Comparison of ENCODE assay signal across 8 cellular contexts in the genomic region with DNA sequence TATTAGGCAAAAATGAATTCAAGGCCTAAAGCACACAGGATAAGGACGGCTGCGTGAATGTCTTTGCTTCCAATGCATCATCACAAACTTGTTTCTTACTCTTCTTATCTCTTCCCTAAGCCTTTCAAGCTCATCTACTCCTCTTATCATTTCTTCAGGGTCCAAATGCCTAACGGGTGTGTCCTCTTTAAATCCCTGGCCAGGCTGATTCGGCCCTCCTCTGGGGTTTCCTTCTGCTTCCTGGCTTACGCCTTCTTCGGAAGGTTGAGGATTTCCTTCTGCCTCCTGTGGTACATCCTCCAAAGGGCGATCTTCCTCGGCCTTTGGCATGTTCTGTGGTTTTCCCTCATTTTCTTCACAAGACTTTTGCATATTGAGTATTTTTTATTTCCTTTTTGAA. TPM values are rescaled to one million over a fixed set of nuclear protein-coding genes. Genes with fewer than 3 reads are reported as not detected.
DNase-seq lines count a peak whose midpoint lies in the region; ATAC-seq and TF ChIP-seq lines count a peak whose summit lies in the region.

No MANE protein-coding gene starts in this region.

- 0 out of 2 replicates have a peak, but pooled peaks cover 3% of the 10 kb centered on the region for H3K79me2 ChIP-seq in PC-9 (ENCODE audit: low read depth)

- no peaks in the 10 kb centered on the region for H3K9me3 Mint-ChIP-seq in endothelial cell (ENCODE audit: unreplicated experiment)
- H3K9me3 Mint-ChIP-seq in nephron progenitor cell, result peaks cover 10% of the 10 kb centered on the region

- ATAC-seq in GM18505 (IDR thresholded peaks at IDR 0.05; ENCODE audit: unreplicated experiment), result no peak

- DNase-seq in PC-9 (no peak), endothelial cell (ENCODE audit: low spot score) (peak; percentile 6), nephron progenitor cell (no peak), HCEC 1CT (no peak), lower leg skin (ENCODE audit: low spot score in 2 of 2) (no peak), HK-2 (ENCODE audit: unreplicated experiment) (no peak)

- CTCF ChIA-PET in PC-9 (lab: Charles Lee), result no interaction called here

- H3K9ac ChIP-seq in BLaER1, result peak overlapping the region; percentile 77; the same call in 1 of the 2 replicates

- H3K36me3 Mint-ChIP-seq in endothelial cell (ENCODE audit: low read depth, unreplicated experiment) (peaks cover 5% of the 10 kb centered on the region), nephron progenitor cell (ENCODE audit: low read depth) (peaks cover 18% of the 10 kb centered on the region)

- intact Hi-C loops in PC-9 (cut with micrococcal nuclease; ENCODE audit: unreplicated experiment), result loop anchor here (2.0 kb wide), 1 partner anchor 57 kb away; the partner anchor contains the start of gene BEX2
- intact Hi-C loops in lower leg skin (cut with DNase I; ENCODE audit: low total_unique reads), result no loop called here

- H3K4me3 ChIP-seq in BLaER1, result peak overlapping the region; percentile 74
- H3K4me3 ChIP-seq in PC-9, result no peak overlapping the region
- H3K4me3 ChIP-seq in lower leg skin (ENCODE audit: low read depth, poor library complexity, severe bottlenecking), result no peak overlapping the region

- no peaks in the 10 kb centered on the region for H3K36me3 ChIP-seq in BLaER1
- H3K36me3 ChIP-seq in PC-9 (ENCODE audit: low read depth), result no peaks in the 10 kb centered on the region

- peak overlapping the region; percentile 60; the same call in 1 of the 2 replicates for H3K27ac ChIP-seq in BLaER1
- no peak overlapping the region for H3K27ac ChIP-seq in PC-9

- peak overlapping the region; percentile 98 for H3K4me3 Mint-ChIP-seq in endothelial cell (ENCODE audit: unreplicated experiment)
- peak overlapping the region; percentile 90 for H3K4me3 Mint-ChIP-seq in nephron progenitor cell

- peaks cover 11% of the 10 kb centered on the region; the same call in 1 of the 2 replicates for H4K20me1 ChIP-seq in BLaER1
- no peaks in the 10 kb centered on the region for H4K20me1 ChIP-seq in PC-9 (ENCODE audit: insufficient read depth)

- no peak for TF ChIP-seq POLR2A in GM18505 (IDR thresholded peaks at IDR 0.05; ENCODE audit: borderline replicate concordance, extremely low read depth, insufficient read depth, insufficient read length)
- no peak for TF ChIP-seq POLR2A in lower leg skin (IDR thresholded peaks at IDR 0.05)

- H3F3A ChIP-seq in PC-9 (ENCODE audit: insufficient read depth, low read depth), result no peaks in the 10 kb centered on the region

- H3K4me1 ChIP-seq in BLaER1 (peaks cover 7% of the 10 kb centered on the region), PC-9 (replicated peaks; ENCODE audit: insufficient read depth) (no peaks in the 10 kb centered on the region)

- BruUV-seq in PC-9 (replicated peaks; lab: Mats Ljungman, UMichigan), result TSS peak; percentile 65

- WGBS in lower leg skin, 2 donors, result 20 to 50% methylated on average over 8 of the region's 8 CpGs

- peak overlapping the region; percentile 74 for H3K4me2 ChIP-seq in BLaER1
- H3K4me2 ChIP-seq in PC-9, result peak overlapping the region; percentile 93; the same call in 1 of the 2 replicates

- TF ChIP-seq CTCF in PC-9 (conservative IDR thresholded peaks at IDR 0.05) (no peak), endothelial cell (IDR thresholded peaks at IDR 0.05; ENCODE audit: unreplicated experiment) (no peak), nephron progenitor cell (IDR thresholded peaks at IDR 0.05) (no peak), lower leg skin (IDR thresholded peaks at IDR 0.05) (no peak)

- peaks cover 3% of the 10 kb centered on the region for H3K27me3 Mint-ChIP-seq in endothelial cell (ENCODE audit: unreplicated experiment)
- no peaks in the 10 kb centered on the region for H3K27me3 Mint-ChIP-seq in nephron progenitor cell (ENCODE audit: low read depth, poor library complexity)

- H3K9me2 ChIP-seq in PC-9 (ENCODE audit: insufficient read depth), result no peaks in the 10 kb centered on the region

- H3K9me3 ChIP-seq in BLaER1 (no peaks in the 10 kb centered on the region), PC-9 (ENCODE audit: insufficient read depth, low read depth) (no peaks in the 10 kb centered on the region)

- H3K27me3 ChIP-seq in BLaER1 (0 out of 2 replicates have a peak, but pooled peaks cover 5% of the 10 kb centered on the region), PC-9 (ENCODE audit: insufficient read depth, low read depth) (no peaks in the 10 kb centered on the region)

- H3K4me1 Mint-ChIP-seq in endothelial cell (ENCODE audit: unreplicated experiment) (peaks cover 15% of the 10 kb centered on the region), nephron progenitor cell (peaks cover 58% of the 10 kb centered on the region)

- POLR2A ChIA-PET in PC-9 (lab: Charles Lee; ENCODE audit: unreplicated experiment), result no interaction called here

- H2AFZ ChIP-seq in PC-9, result no peak overlapping the region

- H3K27ac Mint-ChIP-seq in endothelial cell (ENCODE audit: unreplicated experiment) (peak overlapping the region; percentile 99), nephron progenitor cell (peak overlapping the region; percentile 98)

RNA-seq across cellular contexts. Expression of gene TCEAL8, which starts 1.3 kb away (rescaled TPM):
- total RNA-seq in PC-9 (2021) (31.5 and 34.4 TPM in 2 replicates), endothelial cell (ENCODE audit: unreplicated experiment) (81.2 TPM), lower leg skin (10 to 100 TPM; 38.4 to 54.6 (median 47.9) TPM)

RNA-seq across cellular contexts. Expression of gene TCEAL5, which starts 22.9 kb away (rescaled TPM):
- total RNA-seq in PC-9 (2021) (not detected in 2 replicates), endothelial cell (ENCODE audit: unreplicated experiment) (3.0 TPM), lower leg skin (not detected)

RNA-seq across cellular contexts. Expression of gene BEX4, which starts 38.7 kb away (rescaled TPM):
- total RNA-seq in PC-9 (2021), result 1.0 and 1.1 TPM in 2 replicates
- total RNA-seq in endothelial cell (ENCODE audit: unreplicated experiment), result 85.0 TPM
- 10 to 100 TPM; 15.1 to 32.9 (median 25.7) TPM for total RNA-seq in lower leg skin

RNA-seq across cellular contexts. Expression of gene BEX2, which starts 57.2 kb away (rescaled TPM):
- total RNA-seq in PC-9 (2021) (4.7 and 6.9 TPM in 2 replicates), endothelial cell (ENCODE audit: unreplicated experiment) (50.4 TPM), lower leg skin (10 to 100 TPM; 12.2 to 24.4 (median 18.8) TPM)
